ENCODE assay signal across 24 cellular contexts in genomic region chr6:121612916-121613315, GRCh38.
"Had no signal": no experiment of that assay in that cellular context is flagged by ENCODE, and none has a peak within 500 bp of the region (broad histone marks: within the 10 kb centered on the region; RNA-seq: fewer than 3 reads in every experiment).

No MANE protein-coding gene starts in this region.

- H3K4me3 Mint-ChIP-seq: activated CD8-positive, alpha-beta T cell treated with anti-CD3 and anti-CD28 coated beads, Interleukin-2, amount 10 ng/mL, durations not matched to agents 7 days and 5 days; activated naive CD8-positive, alpha-beta T cell treated with anti-CD3 and anti-CD28 coated beads, Interleukin-2, amount 10 ng/mL, durations not matched to agents 7 days and 5 days; IgD-negative memory B cell; T-helper 1 cell treated with Interleukin-12 subunit alpha and Interleukin-12 subunit beta and Interleukin-4 antibody, amounts not matched to agents 30 μg/mL and 1 μg/mL, for 36 hours had no signal

- H3K9me3 Mint-ChIP-seq: activated naive CD8-positive, alpha-beta T cell treated with anti-CD3 and anti-CD28 coated beads, Interleukin-2, amount 10 ng/mL, durations not matched to agents 7 days and 5 days; T-helper 1 cell treated with Interleukin-12 subunit alpha and Interleukin-12 subunit beta and Interleukin-4 antibody, amounts not matched to agents 30 μg/mL and 1 μg/mL, for 36 hours had no signal

- H3K36me3 Mint-ChIP-seq: IgD-negative memory B cell had no signal

- DNase-seq: activated CD4-positive, alpha-beta T cell treated with anti-CD3 and anti-CD28 coated beads for 4 hours; activated CD8-positive, alpha-beta memory T cell treated with anti-CD3 and anti-CD28 coated beads, Interleukin-2, amount 50 U/mL, for 48 hours; activated CD8-positive, alpha-beta T cell treated with anti-CD3 and anti-CD28 coated beads, Interleukin-2, amount 10 ng/mL, durations not matched to agents 7 days and 5 days; activated naive CD4-positive, alpha-beta T cell treated with anti-CD3 and anti-CD28 coated beads, Interleukin-2, amount 50 U/mL, for 16 hours; activated naive CD8-positive, alpha-beta T cell treated with anti-CD3 and anti-CD28 coated beads, Interleukin-2, amount 10 ng/mL, durations not matched to agents 7 days and 5 days; activated T-cell treated with anti-CD3 and anti-CD28 coated beads, Interleukin-2, amount 50 U/mL, for 1 hour; amygdala; brain microvascular endothelial cell; KG1; MM.1S; NCI-H1105; NCI-H1436; NCI-H1694 treated with DMSO at 0.1 percent for 48 hours; NCI-H2029 treated with DMSO at 0.1 percent for 48 hours; NCI-H345; NCI-H510A; NCI-H526 treated with DMSO at 0.1 percent for 48 hours; NCI-H82; NK-92 treated with Interleukin-12 subunit alpha and Interleukin-12 subunit beta, amount 100 ng/mL, for 24 hours; SHP77 treated with DMSO at 0.1 percent for 48 hours had no signal

- H3K36me3 ChIP-seq: brain microvascular endothelial cell had no signal

- FAIRE-seq: RCC 7860 had no signal

- ATAC-seq: activated CD4-positive, CD25-positive, alpha-beta regulatory T cell treated with anti-CD3 and anti-CD28 coated beads, Interleukin-2, amount 50 U/mL, for 24 hours; activated CD8-positive, alpha-beta T cell treated with anti-CD3 and anti-CD28 coated beads, Interleukin-2, amount 10 ng/mL, durations not matched to agents 7 days and 5 days had no signal

- H3K27me3 Mint-ChIP-seq: IgD-negative memory B cell had no signal

- H3K27ac ChIP-seq: brain microvascular endothelial cell had no signal

- H3K27ac Mint-ChIP-seq: activated CD8-positive, alpha-beta T cell treated with anti-CD3 and anti-CD28 coated beads, Interleukin-2, amount 10 ng/mL, durations not matched to agents 7 days and 5 days; activated naive CD8-positive, alpha-beta T cell treated with anti-CD3 and anti-CD28 coated beads, Interleukin-2, amount 10 ng/mL, durations not matched to agents 7 days and 5 days; IgD-negative memory B cell; T-helper 1 cell treated with Interleukin-12 subunit alpha and Interleukin-12 subunit beta and Interleukin-4 antibody, amounts not matched to agents 30 μg/mL and 1 μg/mL, for 36 hours had no signal

- H3K4me1 Mint-ChIP-seq: activated naive CD8-positive, alpha-beta T cell treated with anti-CD3 and anti-CD28 coated beads, Interleukin-2, amount 10 ng/mL, durations not matched to agents 7 days and 5 days; IgD-negative memory B cell had no signal

- H3K27me3 ChIP-seq: brain microvascular endothelial cell had no signal
